Comparison of ENCODE assay signal across 8 cellular contexts in the genomic region with DNA sequence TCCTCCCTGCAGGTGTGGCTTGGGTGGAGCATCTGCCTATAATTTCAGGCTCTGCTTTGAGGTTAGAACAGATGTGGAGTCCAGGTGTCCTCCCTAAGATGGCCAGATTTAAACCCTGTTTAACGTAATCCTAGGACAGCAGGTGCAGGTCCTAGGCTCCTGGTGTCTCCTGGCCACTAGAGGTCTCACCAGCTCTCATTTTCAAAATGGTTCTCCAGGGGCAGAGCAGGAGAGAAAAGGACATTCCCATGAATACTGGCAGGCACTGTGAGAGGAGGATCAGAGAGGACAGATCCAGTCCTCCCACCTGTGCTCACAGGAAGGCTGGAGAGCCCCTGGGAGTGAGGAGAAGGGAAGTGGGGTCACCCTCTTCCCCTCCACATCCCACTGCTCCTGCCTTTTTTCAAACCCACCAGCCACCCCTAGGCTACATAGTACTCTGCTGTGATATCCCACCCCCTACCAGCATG.
DNase-seq lines count a peak whose midpoint lies in the region; ATAC-seq and TF ChIP-seq lines count a peak whose summit lies in the region.

No MANE protein-coding gene starts in this region.

- no peak overlapping the region for H3K27ac Mint-ChIP-seq in osteocyte (ENCODE audit: unreplicated experiment)

- H3K4me1 Mint-ChIP-seq in osteocyte (ENCODE audit: unreplicated experiment), result peaks cover 11% of the 10 kb centered on the region

- DNase-seq in activated CD4-positive, alpha-beta T cell treated with anti-CD3 and anti-CD28 coated beads for 48 hours, result peak; percentile 22
- DNase-seq in activated CD4-positive, alpha-beta T cell treated with anti-CD3 and anti-CD28 coated beads, Interleukin-2, amount 50 U/mL, for 1 hour, result no peak
- peak; percentile 70 for DNase-seq in NCI-H128 (lab: John Stamatoyannopoulos, UW; ENCODE audit: unreplicated experiment)
- peak; percentile 49 for DNase-seq in fibroblast of peridontal ligament (ENCODE audit: extremely low read depth)
- DNase-seq in osteocyte (ENCODE audit: extremely low spot score, unreplicated experiment), result no peak
- no peak for DNase-seq in effector CD8-positive, alpha-beta T cell (lab: John Stamatoyannopoulos, UW)
- no peak for DNase-seq in T-helper 1 cell

- peak; percentile 87 for TF ChIP-seq CTCF in osteocyte (IDR thresholded peaks at IDR 0.05)

- peak; percentile 92 for ATAC-seq in SK-N-SH treated with all-trans-retinoic acid at 6 μM for 48 hours

- no peaks in the 10 kb centered on the region for H3K36me3 Mint-ChIP-seq in osteocyte (ENCODE audit: unreplicated experiment)

- H3K27me3 Mint-ChIP-seq in osteocyte (ENCODE audit: unreplicated experiment), result peaks cover 2% of the 10 kb centered on the region

- H3K4me3 Mint-ChIP-seq in osteocyte (ENCODE audit: unreplicated experiment), result no peak overlapping the region

- H3K9me3 Mint-ChIP-seq in osteocyte (ENCODE audit: unreplicated experiment), result no peaks in the 10 kb centered on the region

TF ChIP-seq in SK-N-SH treated with all-trans-retinoic acid at 6 μM for 48 hours, 23 proteins besides CTCF, POLR2A, EP300 and RAD21:
- TF ChIP-seq ZC3H10 (CRISPR knock-in tag; IDR thresholded peaks at IDR 0.05) (no peak), ZFP30 (CRISPR knock-in tag; IDR thresholded peaks at IDR 0.05) (no peak), CSDC2 (CRISPR knock-in tag; IDR thresholded peaks at IDR 0.05) (no peak), OSR1 (CRISPR knock-in tag; IDR thresholded peaks at IDR 0.05) (no peak)

Comparison
In these comparisons a context has a peak if more than half of its experiments do, and no peak if none do; other contexts are left out.
1. DNase-seq: peak in activated CD4-positive, alpha-beta T cell treated with anti-CD3 and anti-CD28 coated beads for 48 hours (single experiment), NCI-H128 (single experiment) and fibroblast of peridontal ligament (single experiment); none in activated CD4-positive, alpha-beta T cell treated with anti-CD3 and anti-CD28 coated beads, Interleukin-2, amount 50 U/mL, for 1 hour (single experiment), osteocyte (single experiment), effector CD8-positive, alpha-beta T cell (single experiment) and T-helper 1 cell (0 of 5).